12 cellular contexts compared by ENCODE assay signal in genomic region chr16:49596119-49596518, GRCh38.
A peak's percentile ranks its signal among the peaks of the same experiment; 100 is the strongest.
DNase-seq lines count a peak whose midpoint lies in the region; ATAC-seq and TF ChIP-seq lines count a peak whose summit lies in the region.
"Had no signal": no experiment of that assay in that cellular context is flagged by ENCODE, and none has a peak within 500 bp of the region (broad histone marks: within the 10 kb centered on the region; RNA-seq: fewer than 3 reads in every experiment).

No MANE protein-coding gene starts in this region.

- H3K36me3 ChIP-seq in lower lobe of right lung (no peaks in the 10 kb centered on the region), upper lobe of right lung (no peaks in the 10 kb centered on the region)

- no peak overlapping the region for H3K27ac Mint-ChIP-seq in activated naive CD8-positive, alpha-beta T cell treated with anti-CD3 and anti-CD28 coated beads, Interleukin-2, amount 10 ng/mL, durations not matched to agents 7 days and 5 days
- H3K27ac Mint-ChIP-seq in activated naive CD8-positive, alpha-beta T cell treated with anti-CD3 and anti-CD28 coated beads, Interleukin-2, amount 50 U/mL, for 24 hours = no peak overlapping the region

- no peaks in the 10 kb centered on the region for H3K4me1 Mint-ChIP-seq in activated naive CD8-positive, alpha-beta T cell treated with anti-CD3 and anti-CD28 coated beads, Interleukin-2, amount 10 ng/mL, durations not matched to agents 7 days and 5 days
- no peaks in the 10 kb centered on the region for H3K4me1 Mint-ChIP-seq in activated naive CD8-positive, alpha-beta T cell treated with anti-CD3 and anti-CD28 coated beads, Interleukin-2, amount 50 U/mL, for 24 hours

- H3K36me3 Mint-ChIP-seq in activated naive CD8-positive, alpha-beta T cell treated with anti-CD3 and anti-CD28 coated beads, Interleukin-2, amount 10 ng/mL, durations not matched to agents 7 days and 5 days = no peaks in the 10 kb centered on the region
- H3K36me3 Mint-ChIP-seq in activated naive CD8-positive, alpha-beta T cell treated with anti-CD3 and anti-CD28 coated beads, Interleukin-2, amount 50 U/mL, for 24 hours (ENCODE audit: low read depth) = no peaks in the 10 kb centered on the region

- no peak for DNase-seq in activated naive CD8-positive, alpha-beta T cell treated with anti-CD3 and anti-CD28 coated beads, Interleukin-2, amount 10 ng/mL, durations not matched to agents 7 days and 5 days
- no peak for DNase-seq in activated naive CD8-positive, alpha-beta T cell treated with anti-CD3 and anti-CD28 coated beads, Interleukin-2, amount 50 U/mL, for 24 hours
- peak; percentile 31 for DNase-seq in coronary artery (ENCODE audit: low spot score)
- DNase-seq in lower lobe of right lung = no peak
- DNase-seq in upper lobe of right lung = no peak
- DNase-seq in NK-92 (lab: John Stamatoyannopoulos, UW; ENCODE audit: unreplicated experiment) = no peak
- DNase-seq in GM10266 (ENCODE audit: extremely low spot score) = no peak
- DNase-seq: activated CD4-positive, alpha-beta T cell treated with anti-CD3 and anti-CD28 coated beads, Interleukin-2, amount 50 U/mL, for 4 hours; erythroblast; SHP77 treated with DMSO at 0.1 percent for 48 hours had no signal

- H3K27me3 ChIP-seq in lower lobe of right lung (ENCODE audit: low read depth) (no peaks in the 10 kb centered on the region), upper lobe of right lung (no peaks in the 10 kb centered on the region)

- no peak for ATAC-seq in activated naive CD8-positive, alpha-beta T cell treated with anti-CD3 and anti-CD28 coated beads, Interleukin-2, amount 10 ng/mL, durations not matched to agents 7 days and 5 days (ENCODE audit: low read depth)
- ATAC-seq in activated naive CD8-positive, alpha-beta T cell treated with anti-CD3 and anti-CD28 coated beads, Interleukin-2, amount 50 U/mL, for 24 hours = no peak
- ATAC-seq in lower lobe of right lung = no peak
- no peak for ATAC-seq in upper lobe of right lung
- ATAC-seq in GM21381 (IDR thresholded peaks at IDR 0.05; ENCODE audit: unreplicated experiment) = no peak

- H3K9me3 ChIP-seq in lower lobe of right lung (no peaks in the 10 kb centered on the region), upper lobe of right lung (no peaks in the 10 kb centered on the region)

- H3K27ac ChIP-seq in coronary artery (peak overlapping the region in 1 of 2 donors; percentile 38), lower lobe of right lung (peak overlapping the region; percentile 41), upper lobe of right lung (no peak overlapping the region)

- H3K9me3 Mint-ChIP-seq in activated naive CD8-positive, alpha-beta T cell treated with anti-CD3 and anti-CD28 coated beads, Interleukin-2, amount 10 ng/mL, durations not matched to agents 7 days and 5 days = no peaks in the 10 kb centered on the region
- no peaks in the 10 kb centered on the region for H3K9me3 Mint-ChIP-seq in activated naive CD8-positive, alpha-beta T cell treated with anti-CD3 and anti-CD28 coated beads, Interleukin-2, amount 50 U/mL, for 24 hours

- TF ChIP-seq CTCF in coronary artery (IDR thresholded peaks at IDR 0.05) (no peak), lower lobe of right lung (IDR thresholded peaks at IDR 0.05) (no peak), upper lobe of right lung (IDR thresholded peaks at IDR 0.05) (no peak), GM10266 (IDR thresholded peaks at IDR 0.05; ENCODE audit: control insufficient read depth, insufficient read depth, low read depth, missing control alignments) (no peak)

- H3K4me3 Mint-ChIP-seq in activated naive CD8-positive, alpha-beta T cell treated with anti-CD3 and anti-CD28 coated beads, Interleukin-2, amount 10 ng/mL, durations not matched to agents 7 days and 5 days = peak overlapping the region; percentile 5
- no peak overlapping the region for H3K4me3 Mint-ChIP-seq in activated naive CD8-positive, alpha-beta T cell treated with anti-CD3 and anti-CD28 coated beads, Interleukin-2, amount 50 U/mL, for 24 hours

- H3K27me3 Mint-ChIP-seq in activated naive CD8-positive, alpha-beta T cell treated with anti-CD3 and anti-CD28 coated beads, Interleukin-2, amount 10 ng/mL, durations not matched to agents 7 days and 5 days = peaks cover 16% of the 10 kb centered on the region
- H3K27me3 Mint-ChIP-seq in activated naive CD8-positive, alpha-beta T cell treated with anti-CD3 and anti-CD28 coated beads, Interleukin-2, amount 50 U/mL, for 24 hours = peaks cover 7% of the 10 kb centered on the region

- intact Hi-C loops in lower lobe of right lung (cut with DNase I) = no loop called here
- intact Hi-C loops in upper lobe of right lung (cut with DNase I) = no loop called here

- peaks cover 15% of the 10 kb centered on the region for H3K4me1 ChIP-seq in lower lobe of right lung
- H3K4me1 ChIP-seq in upper lobe of right lung = peaks cover 6% of the 10 kb centered on the region

- POLR2A ChIA-PET in activated naive CD8-positive, alpha-beta T cell treated with anti-CD3 and anti-CD28 coated beads, Interleukin-2, amount 10 ng/mL, durations not matched to agents 7 days and 5 days (lab: Charles Lee) = no interaction called here

- H3K4me3 ChIP-seq in coronary artery = peak overlapping the region; percentile 50
- peak overlapping the region; percentile 23 for H3K4me3 ChIP-seq in lower lobe of right lung
- peak overlapping the region; percentile 15 for H3K4me3 ChIP-seq in upper lobe of right lung
- H3K4me3 ChIP-seq: skin epidermis had no signal
